25 cellular contexts compared by ENCODE assay signal in genomic region chrX:39479856-39480255, GRCh38.
"Had no signal": no experiment of that assay in that cellular context is flagged by ENCODE, and none has a peak within 500 bp of the region (broad histone marks: within the 10 kb centered on the region; RNA-seq: fewer than 3 reads in every experiment).

No MANE protein-coding gene starts in this region.

- H3K27ac Mint-ChIP-seq: immature natural killer cell, progenitor cell of endocrine pancreas had no signal

- H3K9me3 ChIP-seq: esophagus squamous epithelium, left lung, suprapubic skin, transverse colon, vagina had no signal

- H3K4me3 Mint-ChIP-seq: immature natural killer cell; naive thymus-derived CD8-positive, alpha-beta T cell; neural crest cell; stimulated activated naive CD8-positive, alpha-beta T cell treated with anti-CD3 and anti-CD28 coated beads, Interleukin-15, amount 100 ng/mL, for 72 hours had no signal

- H3K36me3 ChIP-seq: esophagus squamous epithelium, left lung, suprapubic skin, transverse colon, vagina had no signal

- H3K9me3 Mint-ChIP-seq: immature natural killer cell; stimulated activated naive CD8-positive, alpha-beta T cell treated with anti-CD3 and anti-CD28 coated beads, Interleukin-15, amount 100 ng/mL, for 72 hours had no signal

- ATAC-seq: left lung; naive thymus-derived CD8-positive, alpha-beta T cell; sciatic nerve; stimulated activated naive CD8-positive, alpha-beta T cell treated with anti-CD3 and anti-CD28 coated beads, Interleukin-15, amount 100 ng/mL, for 72 hours had no signal

- H3K36me3 Mint-ChIP-seq: immature natural killer cell; naive thymus-derived CD8-positive, alpha-beta T cell had no signal

- H3K4me1 ChIP-seq: parathyroid adenoma had no signal

- H3K27me3 ChIP-seq: esophagus squamous epithelium, left lung, suprapubic skin, transverse colon, vagina had no signal

- H3K4me3 ChIP-seq: coronary artery, esophagus squamous epithelium, left lung, smooth muscle cell, suprapubic skin, transverse colon, vagina had no signal

- H3K27me3 Mint-ChIP-seq: naive thymus-derived CD8-positive, alpha-beta T cell; progenitor cell of endocrine pancreas; stimulated activated naive CD8-positive, alpha-beta T cell treated with anti-CD3 and anti-CD28 coated beads, Interleukin-15, amount 100 ng/mL, for 72 hours had no signal

- DNase-seq: dermis blood vessel endothelial cell; effector memory CD4-positive, alpha-beta T cell; erythroblast; esophagus squamous epithelium; hypothalamus; immature natural killer cell; kidney; left lung; mesendoderm; naive thymus-derived CD8-positive, alpha-beta T cell; stimulated activated CD4-positive, alpha-beta T cell treated with anti-CD3 and anti-CD28 coated beads, Interleukin-12 subunit alpha, Interleukin-12 subunit beta, amount 100 ng/mL, for 4 hours; stimulated activated CD4-positive, alpha-beta T cell treated with anti-CD3 and anti-CD28 coated beads, Interleukin-1b, Interleukin-23, amount 100 ng/mL, for 48 hours; stimulated activated CD4-positive, alpha-beta T cell treated with anti-CD3 and anti-CD28 coated beads, Interleukin-4, amount 100 ng/mL, for 1 hour; stimulated activated CD8-positive, alpha-beta memory T cell treated with anti-CD3 and anti-CD28 coated beads, Interleukin-4, amount 100 ng/mL, for 48 hours; stimulated activated naive CD4-positive, alpha-beta T cell; stimulated activated naive CD8-positive, alpha-beta T cell treated with anti-CD3 and anti-CD28 coated beads, Interleukin-15, amount 100 ng/mL, for 72 hours; transverse colon had no signal

- H3K27ac ChIP-seq: coronary artery, esophagus squamous epithelium, left lung, parathyroid adenoma, suprapubic skin, transverse colon, vagina had no signal
